1 cellular context compared by ENCODE assay signal in the genomic region with DNA sequence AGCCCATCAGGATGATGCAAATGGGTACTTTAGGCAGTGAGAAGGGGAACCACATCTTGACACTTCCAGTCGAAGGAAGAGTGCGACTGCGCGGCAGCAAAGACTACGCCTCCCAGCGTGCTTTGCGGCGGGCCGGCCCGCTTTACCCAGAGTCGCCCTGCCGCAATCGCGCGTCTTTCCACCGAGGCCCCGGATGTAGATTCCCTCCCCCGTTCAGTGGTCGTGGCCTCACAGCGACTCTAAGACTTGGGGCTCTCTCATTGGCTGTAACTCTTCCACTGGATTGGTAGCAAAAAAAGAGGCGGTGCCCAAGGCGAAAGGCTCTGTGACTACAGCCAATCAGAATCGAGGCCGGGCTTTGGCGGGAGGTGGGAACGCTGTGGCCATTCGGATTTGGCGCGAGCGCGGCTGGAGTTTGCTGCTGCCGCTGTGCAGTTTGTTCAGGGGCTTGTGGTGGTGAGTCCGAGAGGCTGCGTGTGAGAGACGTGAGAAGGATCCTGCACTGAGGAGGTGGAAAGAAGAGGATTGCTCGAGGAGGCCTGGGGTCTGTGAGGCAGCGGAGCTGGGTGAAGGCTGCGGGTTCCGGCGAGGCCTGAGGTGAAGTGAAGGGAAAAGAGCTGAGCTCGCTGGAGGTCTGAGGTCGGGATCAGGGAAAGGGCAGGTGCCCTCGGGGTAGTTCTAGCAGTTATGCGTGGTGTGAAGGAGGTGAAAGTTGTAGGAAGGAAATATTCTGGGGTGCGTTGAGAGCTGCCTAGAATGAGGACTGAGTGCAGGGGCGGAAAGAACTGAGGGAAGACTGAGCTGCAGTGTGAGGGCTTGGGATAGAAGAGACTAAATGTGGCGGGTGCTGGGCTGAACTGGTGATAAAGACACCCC.
A peak's percentile ranks its signal among the peaks of the same experiment; 100 is the strongest.
TF ChIP-seq lines count a peak whose summit lies in the region.

A gene with protein sequence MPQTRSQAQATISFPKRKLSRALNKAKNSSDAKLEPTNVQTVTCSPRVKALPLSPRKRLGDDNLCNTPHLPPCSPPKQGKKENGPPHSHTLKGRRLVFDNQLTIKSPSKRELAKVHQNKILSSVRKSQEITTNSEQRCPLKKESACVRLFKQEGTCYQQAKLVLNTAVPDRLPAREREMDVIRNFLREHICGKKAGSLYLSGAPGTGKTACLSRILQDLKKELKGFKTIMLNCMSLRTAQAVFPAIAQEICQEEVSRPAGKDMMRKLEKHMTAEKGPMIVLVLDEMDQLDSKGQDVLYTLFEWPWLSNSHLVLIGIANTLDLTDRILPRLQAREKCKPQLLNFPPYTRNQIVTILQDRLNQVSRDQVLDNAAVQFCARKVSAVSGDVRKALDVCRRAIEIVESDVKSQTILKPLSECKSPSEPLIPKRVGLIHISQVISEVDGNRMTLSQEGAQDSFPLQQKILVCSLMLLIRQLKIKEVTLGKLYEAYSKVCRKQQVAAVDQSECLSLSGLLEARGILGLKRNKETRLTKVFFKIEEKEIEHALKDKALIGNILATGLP (plus strand): TSS at position 386 of the 876 bp plus-strand sequence. CDS start 1,542 bp downstream, outside the sequence.

TF ChIP-seq in K562, 482 proteins besides CTCF, POLR2A, EP300 and RAD21 (continued from another document and continues in another):
- TF ChIP-seq PBX2 (CRISPR knock-in tag; IDR thresholded peaks at IDR 0.05; ENCODE audit: low read depth) (no peak), PBX2 (tag; conservative IDR thresholded peaks at IDR 0.05; ENCODE audit: low read depth) (no peak), CXXC5 (CRISPR knock-in tag; IDR thresholded peaks at IDR 0.05) (peak; percentile 92), HDAC2 (IDR thresholded peaks at IDR 0.05) (peak; percentile 86), ZNF79 (CRISPR knock-in tag; IDR thresholded peaks at IDR 0.05; ENCODE audit: low read depth) (no peak), ZNF316 (IDR thresholded peaks at IDR 0.05) (no peak; the same call in 1 of the 2 replicates), LARP7 (IDR thresholded peaks at IDR 0.05) (peak; percentile 88; the same call in 1 of the 2 replicates), ATF1 (CRISPR knock-in tag; IDR thresholded peaks at IDR 0.05) (no peak), ATF1 (tag; IDR thresholded peaks at IDR 0.05) (peak; percentile 93), ARID4B (CRISPR knock-in tag; IDR thresholded peaks at IDR 0.05) (peak; percentile 96), MITF (IDR thresholded peaks at IDR 0.05) (no peak), ZFP1 (CRISPR knock-in tag; IDR thresholded peaks at IDR 0.05) (no peak), MTA1 (IDR thresholded peaks at IDR 0.05; ENCODE audit: borderline replicate concordance) (0 out of 2 replicates have a peak, but pooled peaks have one; percentile 9), KDM5B (IDR thresholded peaks at IDR 0.05; ENCODE audit: insufficient replicate concordance, low read depth, low read length) (peak; percentile 94), CTBP1 (IDR thresholded peaks at IDR 0.05; ENCODE audit: borderline replicate concordance) (peak; percentile 32; the same call in 1 of the 2 replicates), TEAD4 (IDR thresholded peaks at IDR 0.05; ENCODE audit: low read length) (0 out of 2 replicates have a peak, but pooled peaks have one; percentile 18), TEAD4 (CRISPR knock-in tag; IDR thresholded peaks at IDR 0.05; ENCODE audit: borderline replicate concordance) (no peak), RREB1 (CRISPR knock-in tag; IDR thresholded peaks at IDR 0.05) (no peak), CHD4 (IDR thresholded peaks at IDR 0.05; ENCODE audit: insufficient read depth, insufficient replicate concordance, low read depth, low read length, poor library complexity, severe bottlenecking) (no peak), MEIS2 (IDR thresholded peaks at IDR 0.05; ENCODE audit: partially characterized antibody) (peak; percentile 32), MTA3 (IDR thresholded peaks at IDR 0.05; ENCODE audit: borderline replicate concordance) (peak; percentile 78; the same call in 1 of the 2 replicates), NRF1 (conservative IDR thresholded peaks at IDR 0.05 in 1 of 2, IDR thresholded peaks at IDR 0.05 in 1 of 2) (peak; percentile 92 to 94), SAP30 (IDR thresholded peaks at IDR 0.05; ENCODE audit: borderline replicate concordance, insufficient read depth, low read depth, low read length, poor library complexity, severe bottlenecking) (peak; percentile 99), MAZ (CRISPR knock-in tag; conservative IDR thresholded peaks at IDR 0.05 in 1 of 2, IDR thresholded peaks at IDR 0.05 in 1 of 2) (peak; percentile 29 to 73; a peak in 1 of 4 replicates), RBM14 (IDR thresholded peaks at IDR 0.05; ENCODE audit: borderline replicate concordance, insufficient read depth, low read depth, low read length) (no peak), CHD2 (IDR thresholded peaks at IDR 0.05; ENCODE audit: low read depth, low read length) (peak; percentile 84), ZNF143 (CRISPR knock-in tag; IDR thresholded peaks at IDR 0.05) (peak; percentile 91), NEUROD1 (IDR thresholded peaks at IDR 0.05; ENCODE audit: borderline replicate concordance, low read depth, low read length, partially characterized antibody) (peak; percentile 43), THRB (CRISPR knock-in tag; conservative IDR thresholded peaks at IDR 0.05) (0 out of 2 replicates have a peak, but pooled peaks have one; percentile 9)
- TF ChIP-seq, protein P1, sequence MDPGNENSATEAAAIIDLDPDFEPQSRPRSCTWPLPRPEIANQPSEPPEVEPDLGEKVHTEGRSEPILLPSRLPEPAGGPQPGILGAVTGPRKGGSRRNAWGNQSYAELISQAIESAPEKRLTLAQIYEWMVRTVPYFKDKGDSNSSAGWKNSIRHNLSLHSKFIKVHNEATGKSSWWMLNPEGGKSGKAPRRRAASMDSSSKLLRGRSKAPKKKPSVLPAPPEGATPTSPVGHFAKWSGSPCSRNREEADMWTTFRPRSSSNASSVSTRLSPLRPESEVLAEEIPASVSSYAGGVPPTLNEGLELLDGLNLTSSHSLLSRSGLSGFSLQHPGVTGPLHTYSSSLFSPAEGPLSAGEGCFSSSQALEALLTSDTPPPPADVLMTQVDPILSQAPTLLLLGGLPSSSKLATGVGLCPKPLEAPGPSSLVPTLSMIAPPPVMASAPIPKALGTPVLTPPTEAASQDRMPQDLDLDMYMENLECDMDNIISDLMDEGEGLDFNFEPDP (CRISPR knock-in tag; IDR thresholded peaks at IDR 0.05) = no peak
